In the genomic region with DNA sequence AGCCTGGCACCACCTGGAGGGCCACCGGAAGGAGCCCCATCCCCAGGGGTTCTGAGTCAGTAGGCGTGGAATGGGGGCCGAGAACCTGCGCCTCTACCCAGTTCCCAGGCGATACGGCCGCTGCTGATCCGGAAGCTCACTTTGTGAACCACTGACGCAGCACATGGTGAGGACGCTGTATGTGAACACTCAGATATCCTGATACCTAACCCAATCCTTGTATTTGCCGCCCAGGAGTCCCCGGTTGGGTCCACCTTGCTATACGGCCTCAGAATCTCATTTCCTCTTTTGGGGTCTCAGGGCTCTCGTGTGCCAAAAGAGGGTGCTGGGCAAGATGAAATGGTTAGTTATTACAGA, we compare ENCODE assay signal across 8 cellular contexts. TPM values are rescaled to one million over a fixed set of nuclear protein-coding genes. Genes with fewer than 3 reads are reported as not detected.
DNase-seq lines count a peak whose midpoint lies in the region; ATAC-seq and TF ChIP-seq lines count a peak whose summit lies in the region.

No MANE protein-coding gene starts in this region.

- peaks cover 20% of the 10 kb centered on the region for H3K4me1 Mint-ChIP-seq in HFFc6 (ENCODE audit: low read depth)

- TF ChIP-seq EP300 in sigmoid colon (IDR thresholded peaks at IDR 0.05): no peak

- H3K36me3 Mint-ChIP-seq in HFFc6 (ENCODE audit: low read depth): no peaks in the 10 kb centered on the region; the same call in 1 of the 2 replicates

- H3K27me3 ChIP-seq in sigmoid colon: no peaks in the 10 kb centered on the region

- WGBS in sigmoid colon, 2 donors: 50 to 74% methylated on average over 14 of the region's 14 CpGs

- TF ChIP-seq POLR2A in sigmoid colon (IDR thresholded peaks at IDR 0.05): no peak

- no peaks in the 10 kb centered on the region for H3K9me3 Mint-ChIP-seq in HFFc6

- peak overlapping the region in 3 of 4 donors; percentile 70 to 100 (median 86) for H3K4me3 ChIP-seq in sigmoid colon

- intact Hi-C loops in sigmoid colon (cut with DNase I): loop anchor here (1.0 to 10.0 kb wide), 7 partner anchors 30 to 400 kb away; a partner anchor contains a TSS

- H3K27ac Mint-ChIP-seq in HFFc6: peak overlapping the region; percentile 87

- peak overlapping the region; percentile 99 for H3K4me3 Mint-ChIP-seq in HFFc6

- H3K9me3 ChIP-seq in sigmoid colon: no peaks in the 10 kb centered on the region

- peaks cover 0 to 29% (median 25%) of the 10 kb centered on the region in 4 donors for H3K4me1 ChIP-seq in sigmoid colon

- peaks cover 8 to 24% (median 14%) of the 10 kb centered on the region in 4 donors for H3K36me3 ChIP-seq in sigmoid colon

- TF ChIP-seq CTCF in HFFc6 (IDR thresholded peaks at IDR 0.05): no peak
- no peak for TF ChIP-seq CTCF in sigmoid colon (IDR thresholded peaks at IDR 0.05)

- peaks cover 4% of the 10 kb centered on the region for H3K27me3 Mint-ChIP-seq in HFFc6 (ENCODE audit: insufficient read depth)

- peak overlapping the region; percentile 87 to 96 (median 90) for H3K27ac ChIP-seq in sigmoid colon

- peak; percentile 55 for ATAC-seq in GM18511 (IDR thresholded peaks at IDR 0.05; ENCODE audit: unreplicated experiment)

- DNase-seq in HFFc6 (no peak), NCI-H146 treated with DMSO at 0.1 percent for 48 hours (lab: John Stamatoyannopoulos, UW; ENCODE audit: unreplicated experiment) (peak; percentile 78), activated T-cell treated with anti-CD3 and anti-CD28 coated beads for 48 hours (ENCODE audit: low read depth) (peak; percentile 40), germinal center (ENCODE audit: low spot score) (peak; percentile 58), sigmoid colon (peak; percentile 77), NCI-H526 treated with DMSO at 0.1 percent for 48 hours (lab: John Stamatoyannopoulos, UW) (no peak), GM19240 (ENCODE audit: insufficient read length, low spot score) (no peak)

RNA-seq across cellular contexts. Expression of a gene that starts 0.6 kb away (rescaled TPM):
- total RNA-seq in HFFc6 (2021; fragmentation: NEBNext Ultra II Directional; extraction: Animal tissue kit (Norgen Biotek cat#: 25700)): 100 to 1,000 TPM in 3 of 6 experiments, 10 to 100 TPM in 3; 94.5 to 105 (median 100) TPM
- 10 to 100 TPM; 58.7 to 85.1 (median 75.7) TPM for total RNA-seq in sigmoid colon
- polyA plus RNA-seq in sigmoid colon: 100 to 1,000 TPM; 106 to 169 (median 148) TPM

RNA-seq across cellular contexts. Expression of a gene that starts 31.5 kb away (rescaled TPM):
- total RNA-seq in HFFc6 (2021; fragmentation: NEBNext Ultra II Directional; extraction: Animal tissue kit (Norgen Biotek cat#: 25700)): 10 to 100 TPM in 1 of 6 experiments, 1 to 10 TPM in 5; 5.5 to 12.0 (median 7.7) TPM
- 10 to 100 TPM in 3 of 4 donors, 1 to 10 TPM in 1; 8.9 to 13.6 (median 11.1) TPM for total RNA-seq in sigmoid colon
- 10 to 100 TPM in 1 of 3 donors, 1 to 10 TPM in 2; 2.1 to 10.0 (median 2.4) TPM for polyA plus RNA-seq in sigmoid colon

RNA-seq across cellular contexts. Expression of a gene that starts 41.1 kb away (rescaled TPM):
- not detected for total RNA-seq in HFFc6 (2021; fragmentation: NEBNext Ultra II Directional; extraction: Animal tissue kit (Norgen Biotek cat#: 25700))
- total RNA-seq in sigmoid colon: under 1 TPM in 2 of 4 donors, not detected in 2; 0.54 to 0.55 TPM
- 1 to 10 TPM in 1 of 3 donors, under 1 TPM in 1, not detected in 1; 0.46 to 3.4 TPM for polyA plus RNA-seq in sigmoid colon

Comparison
In these comparisons a context has a peak if more than half of its experiments do, and no peak if none do; other contexts are left out.
1. DNase-seq: peak in NCI-H146 treated with DMSO at 0.1 percent for 48 hours (single experiment), activated T-cell treated with anti-CD3 and anti-CD28 coated beads for 48 hours (single experiment), germinal center (single experiment) and sigmoid colon (single experiment); none in HFFc6 (single experiment), NCI-H526 treated with DMSO at 0.1 percent for 48 hours (single experiment) and GM19240 (single experiment).